Comparison of ENCODE assay signal across 8 cellular contexts in genomic region chr6:3157151-3157933, GRCh38. TPM values are rescaled to one million over a fixed set of nuclear protein-coding genes. Genes with fewer than 3 reads are reported as not detected.
DNase-seq lines count a peak whose midpoint lies in the region; ATAC-seq and TF ChIP-seq lines count a peak whose summit lies in the region.

TUBB2A (minus strand) TSS chr6:3157544; CDS start chr6:3157463, 81 bp downstream.

- peak within 1 kb of the TSS; percentile 49 to 81 for H3K4me3 ChIP-seq in CD4-positive, alpha-beta memory T cell (ENCODE audit: low read length in 2 of 2)
- peak within 1 kb of the TSS; percentile 76 to 79 for H3K4me3 ChIP-seq in Panc1 (ENCODE audit: low read depth in 2 of 2, low read length in 2 of 2)

- no peaks in the 10 kb centered on the region for H3K9me3 ChIP-seq in CD4-positive, alpha-beta memory T cell (ENCODE audit: control insufficient read depth in 1 of 2, low read length in 2 of 2)
- no peaks in the 10 kb centered on the region for H3K9me3 ChIP-seq in Panc1 (ENCODE audit: control insufficient read depth, insufficient read depth, low read depth, low read length)

- H3K27me3 Mint-ChIP-seq in CD4-positive, alpha-beta memory T cell = no peaks in the 10 kb centered on the region
- H3K27me3 Mint-ChIP-seq in activated T-helper 17 cell treated with anti-CD3 and anti-CD28 coated beads, Interleukin-2, amount 50 U/mL, for 72 hours = peaks cover 4% of the 10 kb centered on the region
- H3K27me3 Mint-ChIP-seq in natural killer cell treated with Interleukin-12 subunit alpha and Interleukin-12 subunit beta and Interleukin-15 and Interleukin-18, amount 100 ng/mL, for 72 hours = peaks cover 13 to 18% of the 10 kb centered on the region in 2 donors

- in situ Hi-C loops in Panc1 (cut with HindIII; ENCODE audit: low pct_unique_long_range_greater_than_20kb, low sequenced_read_pairs) = no loop called here

- peaks cover 14 to 16% of the 10 kb centered on the region in 2 donors for H3K36me3 Mint-ChIP-seq in CD4-positive, alpha-beta memory T cell
- peaks cover 12% of the 10 kb centered on the region for H3K36me3 Mint-ChIP-seq in activated T-helper 17 cell treated with anti-CD3 and anti-CD28 coated beads, Interleukin-2, amount 50 U/mL, for 72 hours (ENCODE audit: low read depth)
- H3K36me3 Mint-ChIP-seq in natural killer cell treated with Interleukin-12 subunit alpha and Interleukin-12 subunit beta and Interleukin-15 and Interleukin-18, amount 100 ng/mL, for 72 hours = no peaks in the 10 kb centered on the region

- peak; percentile 86 for TF ChIP-seq CTCF in Panc1 (IDR thresholded peaks at IDR 0.05)

- CTCF ChIA-PET in CD4-positive, alpha-beta memory T cell (lab: Charles Lee; ENCODE audit: partially characterized antibody) = interaction anchor here (0.6 to 3.9 kb wide), 20 partner anchors 8 to 575 kb away, joined by 3 to 37 read pairs (median 4); no protein-coding TSS in a partner anchor
- CTCF ChIA-PET in Panc1 (lab: Charles Lee) = interaction anchor here (0.6 to 1.0 kb wide), 2 partner anchors 9 to 94 kb away, joined by 3 to 5 read pairs; no protein-coding TSS in a partner anchor

- H3K36me3 ChIP-seq in CD4-positive, alpha-beta memory T cell (ENCODE audit: insufficient read depth, low read length) = no peaks in the 10 kb centered on the region
- H3K36me3 ChIP-seq in Panc1 (ENCODE audit: control insufficient read depth, insufficient read depth, low read length) = no peaks in the 10 kb centered on the region; the same call in 1 of the 2 replicates

- no peaks in the 10 kb centered on the region for H3K27me3 ChIP-seq in CD4-positive, alpha-beta memory T cell (ENCODE audit: insufficient read depth, low read length)
- no peaks in the 10 kb centered on the region for H3K27me3 ChIP-seq in Panc1 (ENCODE audit: control insufficient read depth, insufficient read depth, low read length)

- POLR2A ChIA-PET in CD4-positive, alpha-beta memory T cell (lab: Charles Lee; ENCODE audit: partially characterized antibody) = interaction anchor here (0.5 to 2.5 kb wide), 14 partner anchors 9 to 902 kb away, joined by 3 to 10 read pairs (median 6); partner anchors contain the start of genes BPHL, PSMG4 and RIPK1
- POLR2A ChIA-PET in Panc1 (lab: Charles Lee) = interaction anchor here (0.6 to 1.1 kb wide), 4 partner anchors 52 to 94 kb away, joined by 3 to 5 read pairs (median 3); no protein-coding TSS in a partner anchor

- peak within 1 kb of the TSS; percentile 81 for H3K27ac ChIP-seq in CD4-positive, alpha-beta memory T cell (ENCODE audit: low read depth, low read length)
- H3K27ac ChIP-seq in Panc1 (ENCODE audit: low read length) = peak within 1 kb of the TSS; percentile 79

- H3K4me3 Mint-ChIP-seq in CD4-positive, alpha-beta memory T cell = peak within 1 kb of the TSS; percentile 88 to 95 (median 92)
- peak within 1 kb of the TSS; percentile 78 for H3K4me3 Mint-ChIP-seq in activated T-helper 17 cell treated with anti-CD3 and anti-CD28 coated beads, Interleukin-2, amount 50 U/mL, for 72 hours
- H3K4me3 Mint-ChIP-seq in natural killer cell treated with Interleukin-12 subunit alpha and Interleukin-12 subunit beta and Interleukin-15 and Interleukin-18, amount 100 ng/mL, for 72 hours = peak within 1 kb of the TSS; percentile 85

- intact Hi-C loops in CD4-positive, alpha-beta memory T cell (cut with micrococcal nuclease) = loop anchor here (1.0 to 2.0 kb wide), 5 partner anchors 31 to 101 kb away; partner anchors contain the start of genes BPHL, PSMG4 and RIPK1
- intact Hi-C loops in Panc1 (cut with micrococcal nuclease; ENCODE audit: unreplicated experiment) = no loop called here

- BruUV-seq in Panc1 (replicated peaks; lab: Mats Ljungman, UMichigan) = no TSS peak

- DNase-seq in CD4-positive, alpha-beta memory T cell = peak; percentile 83 to 95 (median 91)
- DNase-seq in Panc1 (ENCODE audit: low read depth, low spot score) (no peak), fibroblast of peridontal ligament (ENCODE audit: extremely low read depth) (peak; percentile 66)
- peak; percentile 87 for DNase-seq in natural killer cell treated with Interleukin-12 subunit alpha and Interleukin-12 subunit beta and Interleukin-15 and Interleukin-18, amount 100 ng/mL, for 72 hours (ENCODE audit: low spot score)
- DNase-seq in stimulated activated naive CD8-positive, alpha-beta T cell treated with anti-CD3 and anti-CD28 coated beads, Interleukin-15, Interleukin-2, amounts not matched to agents 100 U/mL and 50 U/mL, for 24 hours = peak; percentile 87

- H3K27ac Mint-ChIP-seq in CD4-positive, alpha-beta memory T cell = peak within 1 kb of the TSS; percentile 86 to 97 (median 94)
- H3K27ac Mint-ChIP-seq in activated T-helper 17 cell treated with anti-CD3 and anti-CD28 coated beads, Interleukin-2, amount 50 U/mL, for 72 hours = peak within 1 kb of the TSS; percentile 56
- peak within 1 kb of the TSS in 1 of 2 donors; percentile 35 for H3K27ac Mint-ChIP-seq in natural killer cell treated with Interleukin-12 subunit alpha and Interleukin-12 subunit beta and Interleukin-15 and Interleukin-18, amount 100 ng/mL, for 72 hours

- H3K4me1 ChIP-seq in CD4-positive, alpha-beta memory T cell (ENCODE audit: insufficient read depth, low read length) = peaks cover 30% of the 10 kb centered on the region
- peaks cover 15% of the 10 kb centered on the region for H3K4me1 ChIP-seq in Panc1 (ENCODE audit: control insufficient read depth, insufficient read depth, low read length)

- ATAC-seq in GM19351 (IDR thresholded peaks at IDR 0.05; ENCODE audit: unreplicated experiment) = peak; percentile 85
- peak; percentile 53 for ATAC-seq in HG03520 (IDR thresholded peaks at IDR 0.05; ENCODE audit: unreplicated experiment)
- ATAC-seq in Panc1 = peak; percentile 86
- ATAC-seq in activated T-helper 17 cell treated with anti-CD3 and anti-CD28 coated beads, Interleukin-2, amount 50 U/mL, for 72 hours (replicated peaks) = peak; percentile 78
- peak; percentile 91 to 95 for ATAC-seq in natural killer cell treated with Interleukin-12 subunit alpha and Interleukin-12 subunit beta and Interleukin-15 and Interleukin-18, amount 100 ng/mL, for 72 hours
- peak; percentile 76 for ATAC-seq in stimulated activated naive CD8-positive, alpha-beta T cell treated with anti-CD3 and anti-CD28 coated beads, Interleukin-15, Interleukin-2, amounts not matched to agents 100 U/mL and 50 U/mL, for 24 hours

- H3K9me3 Mint-ChIP-seq in CD4-positive, alpha-beta memory T cell = no peaks in the 10 kb centered on the region
- no peaks in the 10 kb centered on the region for H3K9me3 Mint-ChIP-seq in activated T-helper 17 cell treated with anti-CD3 and anti-CD28 coated beads, Interleukin-2, amount 50 U/mL, for 72 hours
- peaks cover 3% of the 10 kb centered on the region for H3K9me3 Mint-ChIP-seq in natural killer cell treated with Interleukin-12 subunit alpha and Interleukin-12 subunit beta and Interleukin-15 and Interleukin-18, amount 100 ng/mL, for 72 hours

- H3K4me1 Mint-ChIP-seq in CD4-positive, alpha-beta memory T cell = peaks cover 21 to 44% (median 32%) of the 10 kb centered on the region in 4 donors
- peaks cover 18% of the 10 kb centered on the region for H3K4me1 Mint-ChIP-seq in activated T-helper 17 cell treated with anti-CD3 and anti-CD28 coated beads, Interleukin-2, amount 50 U/mL, for 72 hours
- peaks cover 15 to 17% of the 10 kb centered on the region in 2 donors for H3K4me1 Mint-ChIP-seq in natural killer cell treated with Interleukin-12 subunit alpha and Interleukin-12 subunit beta and Interleukin-15 and Interleukin-18, amount 100 ng/mL, for 72 hours (ENCODE audit: low read depth in 2 of 2)

RNA-seq across cellular contexts. Expression of gene TUBB2A, which starts in this region (rescaled TPM):
- 1 to 10 TPM; 5.2 to 5.4 TPM for total RNA-seq in CD4-positive, alpha-beta memory T cell
- polyA plus RNA-seq in CD4-positive, alpha-beta memory T cell = 1 to 10 TPM; 7.3 to 8.4 TPM
- 33.3 TPM for total RNA-seq in Panc1 (2021; ENCODE audit: unreplicated experiment)
- 80.7 TPM for polyA plus RNA-seq in Panc1 (2012; ENCODE audit: insufficient read length)
- 1 to 10 TPM; 2.8 to 6.0 TPM for total RNA-seq in activated T-helper 17 cell treated with anti-CD3 and anti-CD28 coated beads, Interleukin-2, amount 50 U/mL, for 72 hours
- 1 to 10 TPM; 1.7 to 5.8 TPM for total RNA-seq in natural killer cell treated with Interleukin-12 subunit alpha and Interleukin-12 subunit beta and Interleukin-15 and Interleukin-18, amount 100 ng/mL, for 72 hours
